In the genomic region with DNA sequence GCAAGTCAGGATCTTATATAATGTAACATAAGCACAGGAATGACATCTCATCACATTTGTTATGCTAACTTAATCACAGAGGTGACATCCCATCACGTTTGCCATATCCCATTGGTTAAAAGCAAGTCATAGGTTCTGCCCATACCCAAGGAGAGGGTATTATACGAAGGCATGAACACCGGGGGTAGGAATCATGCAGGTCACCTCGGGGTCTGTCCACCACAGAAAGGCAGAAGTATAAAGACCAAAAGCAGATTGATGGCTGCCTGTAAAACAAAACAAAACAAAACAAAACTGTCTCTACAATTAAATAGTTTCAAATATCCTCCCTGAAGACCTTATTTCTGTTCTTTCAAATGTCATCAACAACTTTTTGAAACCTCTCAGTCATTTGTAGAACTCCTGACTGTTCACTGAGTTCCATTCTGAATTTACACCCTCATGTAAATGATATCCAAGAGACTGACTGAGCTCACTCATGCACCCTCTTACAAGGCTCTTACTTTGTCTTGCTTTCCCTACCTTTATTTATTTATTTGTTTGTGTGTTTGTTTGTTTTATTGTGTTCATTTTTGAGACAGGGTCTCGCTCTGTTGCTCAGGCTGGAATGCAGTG, we compare ENCODE assay signal across 23 cellular contexts. TPM values are rescaled to one million over a fixed set of nuclear protein-coding genes. Genes with fewer than 3 reads are reported as not detected.
DNase-seq lines count a peak whose midpoint lies in the region; ATAC-seq and TF ChIP-seq lines count a peak whose summit lies in the region.
"Had no signal": no experiment of that assay in that cellular context is flagged by ENCODE, and none has a peak within 500 bp of the region (broad histone marks: within the 10 kb centered on the region; RNA-seq: fewer than 3 reads in every experiment).

No MANE protein-coding gene starts in this region.

- no peaks in the 10 kb centered on the region for H3K27me3 ChIP-seq in gastroesophageal sphincter
- H3K27me3 ChIP-seq: brain microvascular endothelial cell had no signal

- TF ChIP-seq POLR2A in gastroesophageal sphincter (IDR thresholded peaks at IDR 0.05), result no peak

- no peaks in the 10 kb centered on the region for H3K9me3 ChIP-seq in gastroesophageal sphincter

- DNase-seq in GM13976 (ENCODE audit: low spot score) (peak; percentile 37), NCI-H128 (lab: John Stamatoyannopoulos, UW; ENCODE audit: unreplicated experiment) (no peak), NCI-H2081 treated with DMSO at 0.1 percent for 48 hours (lab: John Stamatoyannopoulos, UW) (no peak), NCI-H82 (lab: John Stamatoyannopoulos, UW) (no peak)
- DNase-seq: ACHN; activated CD8-positive, alpha-beta memory T cell treated with anti-CD3 and anti-CD28 coated beads for 24 hours; activated naive CD8-positive, alpha-beta T cell treated with anti-CD3 and anti-CD28 coated beads, Interleukin-2, amount 10 ng/mL, durations not matched to agents 7 days and 5 days; brain microvascular endothelial cell; CD4-positive, CD25-positive, alpha-beta regulatory T cell; H9; left cardiac atrium; natural killer cell; NCI-H1417 treated with DMSO at 0.1 percent for 48 hours; NCI-H2171; NCI-H69; PC-3; stimulated activated CD4-positive, alpha-beta T cell treated with anti-CD3 and anti-CD28 coated beads, Interleukin-1b, Interleukin-23, amount 100 ng/mL, for 48 hours; T-helper 9 cell had no signal

- no peak overlapping the region for H3K4me3 ChIP-seq in gastroesophageal sphincter

- H3K4me1 ChIP-seq in gastroesophageal sphincter, result no peaks in the 10 kb centered on the region

- WGBS in gastroesophageal sphincter (ENCODE audit: low coverage in 1 of 2), 2 donors, result 73 to 100% methylated on average over 2 to 4 of the region's 5 CpGs

- TF ChIP-seq EP300 in gastroesophageal sphincter (IDR thresholded peaks at IDR 0.05), result no peak

- in situ Hi-C loops in GM13976 (cut with MboI; ENCODE audit: low sequenced_read_pairs, unreplicated experiment), result loop anchor here (25.0 kb wide), 1 partner anchor 863 kb away; no protein-coding TSS in a partner anchor

- no peak overlapping the region for H3K27ac ChIP-seq in gastroesophageal sphincter
- H3K27ac ChIP-seq: brain microvascular endothelial cell had no signal

- ATAC-seq in GM21423 (IDR thresholded peaks at IDR 0.05; ENCODE audit: unreplicated experiment) (peak; percentile 49), HG02852 (IDR thresholded peaks at IDR 0.05; ENCODE audit: unreplicated experiment) (peak; percentile 91), HG03558 (IDR thresholded peaks at IDR 0.05; ENCODE audit: extremely low read depth, unreplicated experiment) (peak; percentile 43), gastroesophageal sphincter (no peak)
- ATAC-seq: esophagus mucosa, left cardiac atrium, natural killer cell, PC-3 had no signal

- TF ChIP-seq CTCF in GM13976 (IDR thresholded peaks at IDR 0.05; ENCODE audit: borderline replicate concordance, control extremely low read depth, extremely low read depth, insufficient read depth, missing control alignments), result no peak
- no peak for TF ChIP-seq CTCF in gastroesophageal sphincter (IDR thresholded peaks at IDR 0.05)

- no peaks in the 10 kb centered on the region for H3K36me3 ChIP-seq in gastroesophageal sphincter
- H3K36me3 ChIP-seq: brain microvascular endothelial cell had no signal

RNA-seq across cellular contexts. Expression of a gene that starts 22.7 kb away (rescaled TPM):
- total RNA-seq in gastroesophageal sphincter, result 10 to 100 TPM; 60.6 to 97.8 (median 63.4) TPM

RNA-seq across cellular contexts. Expression of a gene that starts 47.4 kb away (rescaled TPM):
- total RNA-seq in gastroesophageal sphincter, result 10 to 100 TPM; 42.5 to 56.0 (median 45.5) TPM

RNA-seq across cellular contexts. Expression of a gene that starts 49.2 kb away (rescaled TPM):
- 1 to 10 TPM; 1.0 to 6.2 (median 4.1) TPM for total RNA-seq in gastroesophageal sphincter
